In genomic region chr17:6639651-6640535, GRCh38 we compare ENCODE assay signal across 1 cellular context.
TF ChIP-seq lines count a peak whose summit lies in the region.

No MANE protein-coding gene starts in this region.

TF ChIP-seq in GM12878, 131 proteins besides CTCF, POLR2A, EP300 and RAD21:
- TF ChIP-seq YY1 (IDR thresholded peaks at IDR 0.05; ENCODE audit: low read depth, low read length) (0 out of 2 replicates have a peak, but pooled peaks have one; percentile 38), FOS (IDR thresholded peaks at IDR 0.05; ENCODE audit: borderline replicate concordance, extremely low read depth, insufficient read length) (no peak)
